ENCODE assay signal across 1 cellular context in the genomic region with DNA sequence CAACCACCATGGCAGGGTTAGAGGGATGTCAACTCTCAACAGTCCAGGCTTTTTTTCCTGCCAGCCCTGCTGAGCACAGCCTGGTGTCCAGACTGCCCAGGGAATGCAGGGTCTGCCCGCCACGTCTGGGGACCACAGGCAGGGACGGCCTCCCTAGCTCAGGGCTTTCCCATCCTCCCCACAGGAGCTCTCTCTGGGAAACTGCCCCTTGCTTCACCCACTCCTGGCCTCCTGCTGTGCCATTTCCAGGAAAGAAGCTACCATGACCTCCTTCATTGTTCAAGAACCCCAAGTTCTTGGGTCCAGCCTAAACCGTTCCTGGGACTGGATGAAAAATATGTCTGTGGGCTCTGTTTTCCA.
TF ChIP-seq lines count a peak whose summit lies in the region.

No MANE protein-coding gene starts in this region.

TF ChIP-seq in GM23338, 12 proteins besides CTCF, POLR2A, EP300 and RAD21 (continued from another document):
- TF ChIP-seq, protein P1, sequence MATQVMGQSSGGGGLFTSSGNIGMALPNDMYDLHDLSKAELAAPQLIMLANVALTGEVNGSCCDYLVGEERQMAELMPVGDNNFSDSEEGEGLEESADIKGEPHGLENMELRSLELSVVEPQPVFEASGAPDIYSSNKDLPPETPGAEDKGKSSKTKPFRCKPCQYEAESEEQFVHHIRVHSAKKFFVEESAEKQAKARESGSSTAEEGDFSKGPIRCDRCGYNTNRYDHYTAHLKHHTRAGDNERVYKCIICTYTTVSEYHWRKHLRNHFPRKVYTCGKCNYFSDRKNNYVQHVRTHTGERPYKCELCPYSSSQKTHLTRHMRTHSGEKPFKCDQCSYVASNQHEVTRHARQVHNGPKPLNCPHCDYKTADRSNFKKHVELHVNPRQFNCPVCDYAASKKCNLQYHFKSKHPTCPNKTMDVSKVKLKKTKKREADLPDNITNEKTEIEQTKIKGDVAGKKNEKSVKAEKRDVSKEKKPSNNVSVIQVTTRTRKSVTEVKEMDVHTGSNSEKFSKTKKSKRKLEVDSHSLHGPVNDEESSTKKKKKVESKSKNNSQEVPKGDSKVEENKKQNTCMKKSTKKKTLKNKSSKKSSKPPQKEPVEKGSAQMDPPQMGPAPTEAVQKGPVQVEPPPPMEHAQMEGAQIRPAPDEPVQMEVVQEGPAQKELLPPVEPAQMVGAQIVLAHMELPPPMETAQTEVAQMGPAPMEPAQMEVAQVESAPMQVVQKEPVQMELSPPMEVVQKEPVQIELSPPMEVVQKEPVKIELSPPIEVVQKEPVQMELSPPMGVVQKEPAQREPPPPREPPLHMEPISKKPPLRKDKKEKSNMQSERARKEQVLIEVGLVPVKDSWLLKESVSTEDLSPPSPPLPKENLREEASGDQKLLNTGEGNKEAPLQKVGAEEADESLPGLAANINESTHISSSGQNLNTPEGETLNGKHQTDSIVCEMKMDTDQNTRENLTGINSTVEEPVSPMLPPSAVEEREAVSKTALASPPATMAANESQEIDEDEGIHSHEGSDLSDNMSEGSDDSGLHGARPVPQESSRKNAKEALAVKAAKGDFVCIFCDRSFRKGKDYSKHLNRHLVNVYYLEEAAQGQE (IDR thresholded peaks at IDR 0.05; ENCODE audit: unreplicated experiment): no peak
- TF ChIP-seq POLR2AphosphoS5 (IDR thresholded peaks at IDR 0.05; ENCODE audit: low read depth) (no peak), ZNF462 (CRISPR knock-in tag; IDR thresholded peaks at IDR 0.05) (no peak), CREB1 (CRISPR knock-in tag; IDR thresholded peaks at IDR 0.05; ENCODE audit: low read depth) (no peak), EZH2phosphoT487 (IDR thresholded peaks at IDR 0.05; ENCODE audit: unreplicated experiment) (no peak)
